Comparison of ENCODE assay signal across 10 cellular contexts in genomic region chr4:186719925-186720694, GRCh38. TPM values are rescaled to one million over a fixed set of nuclear protein-coding genes. Genes with fewer than 3 reads are reported as not detected.
DNase-seq lines count a peak whose midpoint lies in the region; ATAC-seq, FAIRE-seq and TF ChIP-seq lines count a peak whose summit lies in the region.
"Had no signal": no experiment of that assay in that cellular context is flagged by ENCODE, and none has a peak within 500 bp of the region (broad histone marks: within the 10 kb centered on the region; RNA-seq: fewer than 3 reads in every experiment).

No MANE protein-coding gene starts in this region.

- no peaks in the 10 kb centered on the region for H3K9me3 ChIP-seq in CD8-positive, alpha-beta memory T cell (ENCODE audit: low read length)

- POLR2A ChIA-PET in CD8-positive, alpha-beta memory T cell (lab: Charles Lee): no interaction called here

- no peak for TF ChIP-seq POLR2A in GM12891 (IDR thresholded peaks at IDR 0.05; ENCODE audit: low read depth, low read length)

- H3K36me3 Mint-ChIP-seq in CD8-positive, alpha-beta memory T cell: peaks cover 0 to 2% (median 0%) of the 10 kb centered on the region in 3 donors
- H3K36me3 Mint-ChIP-seq: IgD-negative memory B cell had no signal

- CTCF ChIA-PET in CD8-positive, alpha-beta memory T cell (lab: Charles Lee): no interaction called here

- FAIRE-seq in GM12891 (lab: Jason Lieb, UNC): no peak
- FAIRE-seq: GM18507 had no signal

- H3K4me3 ChIP-seq in CD8-positive, alpha-beta memory T cell (ENCODE audit: low read length): no peak overlapping the region

- H3K27me3 Mint-ChIP-seq in stimulated activated naive CD8-positive, alpha-beta T cell treated with anti-CD3 and anti-CD28 coated beads, Interleukin-15, amount 100 ng/mL, for 72 hours: peaks cover 34% of the 10 kb centered on the region
- peaks cover 16 to 26% of the 10 kb centered on the region in 2 donors for H3K27me3 Mint-ChIP-seq in CD8-positive, alpha-beta memory T cell

- H3K27me3 ChIP-seq in CD8-positive, alpha-beta memory T cell (ENCODE audit: insufficient read depth, low read length, poor library complexity, severe bottlenecking): peaks cover 7% of the 10 kb centered on the region

- no peaks in the 10 kb centered on the region for H3K36me3 ChIP-seq in CD8-positive, alpha-beta memory T cell (ENCODE audit: insufficient read depth, low read length)

- H3K4me3 Mint-ChIP-seq in stimulated activated naive CD8-positive, alpha-beta T cell treated with anti-CD3 and anti-CD28 coated beads, Interleukin-15, amount 100 ng/mL, for 72 hours: no peak overlapping the region
- no peak overlapping the region for H3K4me3 Mint-ChIP-seq in CD8-positive, alpha-beta memory T cell
- H3K4me3 Mint-ChIP-seq: IgD-negative memory B cell had no signal

- no peak for ATAC-seq in stimulated activated naive CD8-positive, alpha-beta T cell treated with anti-CD3 and anti-CD28 coated beads, Interleukin-15, Interleukin-2, amounts not matched to agents 100 U/mL and 50 U/mL, for 24 hours
- ATAC-seq in stimulated activated naive CD8-positive, alpha-beta T cell treated with anti-CD3 and anti-CD28 coated beads, Interleukin-15, amount 100 ng/mL, for 72 hours: no peak
- no peak for ATAC-seq in HG03039 (IDR thresholded peaks at IDR 0.05; ENCODE audit: unreplicated experiment)

- DNase-seq in stimulated activated naive CD8-positive, alpha-beta T cell treated with anti-CD3 and anti-CD28 coated beads, Interleukin-15, Interleukin-2, amounts not matched to agents 100 U/mL and 50 U/mL, for 24 hours: peak; percentile 20
- no peak for DNase-seq in stimulated activated naive CD8-positive, alpha-beta T cell treated with anti-CD3 and anti-CD28 coated beads, Interleukin-15, amount 100 ng/mL, for 72 hours
- DNase-seq in RKO (ENCODE audit: low spot score) (peak; percentile 53), fibroblast of peridontal ligament (ENCODE audit: extremely low read depth) (peak; percentile 43), GM12891 (ENCODE audit: insufficient read length, low spot score) (no peak), superior temporal gyrus (ENCODE audit: extremely low spot score) (no peak)
- no peak for DNase-seq in CD8-positive, alpha-beta memory T cell

- peaks cover 0 to 6% of the 10 kb centered on the region in 2 donors for H3K9me3 Mint-ChIP-seq in stimulated activated naive CD8-positive, alpha-beta T cell treated with anti-CD3 and anti-CD28 coated beads, Interleukin-15, amount 100 ng/mL, for 72 hours
- peaks cover 15 to 27% (median 22%) of the 10 kb centered on the region in 5 donors for H3K9me3 Mint-ChIP-seq in CD8-positive, alpha-beta memory T cell

- peaks cover 3% of the 10 kb centered on the region for H3K4me1 Mint-ChIP-seq in stimulated activated naive CD8-positive, alpha-beta T cell treated with anti-CD3 and anti-CD28 coated beads, Interleukin-15, amount 100 ng/mL, for 72 hours
- peaks cover 0 to 11% (median 1%) of the 10 kb centered on the region in 3 donors for H3K4me1 Mint-ChIP-seq in CD8-positive, alpha-beta memory T cell

- no peak overlapping the region for H3K27ac Mint-ChIP-seq in stimulated activated naive CD8-positive, alpha-beta T cell treated with anti-CD3 and anti-CD28 coated beads, Interleukin-15, amount 100 ng/mL, for 72 hours
- no peak overlapping the region for H3K27ac Mint-ChIP-seq in CD8-positive, alpha-beta memory T cell
- H3K27ac Mint-ChIP-seq: IgD-negative memory B cell had no signal

- H3K4me1 ChIP-seq in CD8-positive, alpha-beta memory T cell (ENCODE audit: insufficient read depth, low read length): no peaks in the 10 kb centered on the region

- no peak overlapping the region for H3K27ac ChIP-seq in CD8-positive, alpha-beta memory T cell (ENCODE audit: low read depth, low read length)

TF ChIP-seq in GM12891, 5 proteins besides CTCF, POLR2A, EP300 and RAD21:
- TF ChIP-seq TAF1 (IDR thresholded peaks at IDR 0.05; ENCODE audit: low read depth, low read length) (no peak), POLR2AphosphoS5 (IDR thresholded peaks at IDR 0.05; ENCODE audit: low read depth, low read length) (no peak), POU2F2 (IDR thresholded peaks at IDR 0.05; ENCODE audit: low read depth, low read length) (no peak), SPI1 (IDR thresholded peaks at IDR 0.05; ENCODE audit: low read depth, low read length) (no peak), PAX5 (IDR thresholded peaks at IDR 0.05; ENCODE audit: insufficient read depth, low read length, severe bottlenecking) (no peak)
TF ChIP-seq in GM12891: peak in this region for 0.

RNA-seq across cellular contexts. Expression of gene FAT1, which starts 3.5 kb away (rescaled TPM):
- total RNA-seq in CD8-positive, alpha-beta memory T cell: not detected
- polyA plus RNA-seq in CD8-positive, alpha-beta memory T cell: not detected
- polyA plus RNA-seq in GM12891 (2012; ENCODE audit: low read depth, missing spikeins): 0.04 TPM
- polyA plus RNA-seq: IgD-negative memory B cell had no signal

Comparison
In these comparisons a context has a peak if more than half of its experiments do, and no peak if none do; other contexts are left out.
1. DNase-seq: peak in stimulated activated naive CD8-positive, alpha-beta T cell treated with anti-CD3 and anti-CD28 coated beads, Interleukin-15, Interleukin-2, amounts not matched to agents 100 U/mL and 50 U/mL, for 24 hours (single experiment), RKO (single experiment) and fibroblast of peridontal ligament (single experiment); none in stimulated activated naive CD8-positive, alpha-beta T cell treated with anti-CD3 and anti-CD28 coated beads, Interleukin-15, amount 100 ng/mL, for 72 hours (0 of 2), CD8-positive, alpha-beta memory T cell (0 of 5), GM12891 (single experiment) and superior temporal gyrus (single experiment).